ENCODE assay signal across 14 cellular contexts in the genomic region with DNA sequence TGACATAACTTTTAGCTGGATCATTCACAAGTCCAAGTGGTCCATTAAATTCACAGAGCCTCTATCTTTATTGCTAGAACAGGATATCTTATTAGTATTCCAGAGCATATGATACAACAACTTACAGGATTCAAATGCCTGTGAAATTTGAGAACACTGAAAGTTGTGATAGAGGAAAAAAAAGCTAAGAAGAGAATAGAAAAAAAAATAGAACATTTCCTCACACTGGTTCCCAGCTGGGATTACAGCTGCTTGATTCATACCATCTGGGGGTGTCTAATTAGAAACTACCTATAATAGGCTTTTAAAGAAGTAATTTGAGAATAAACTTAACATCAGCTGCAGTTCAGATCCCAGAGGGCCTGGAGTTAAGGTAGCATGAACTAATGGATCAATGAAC.
DNase-seq lines count a peak whose midpoint lies in the region; ATAC-seq and TF ChIP-seq lines count a peak whose summit lies in the region.
"Had no signal": no experiment of that assay in that cellular context is flagged by ENCODE, and none has a peak within 500 bp of the region (broad histone marks: within the 10 kb centered on the region; RNA-seq: fewer than 3 reads in every experiment).

No MANE protein-coding gene starts in this region.

- peak; percentile 82 for DNase-seq in DMS 273 (lab: John Stamatoyannopoulos, UW; ENCODE audit: unreplicated experiment)
- DNase-seq in NCI-H1694 treated with DMSO at 0.1 percent for 48 hours (lab: John Stamatoyannopoulos, UW) = peak; percentile 59
- DNase-seq in NCI-H524 treated with DMSO at 0.1 percent for 48 hours (lab: John Stamatoyannopoulos, UW) = peak; percentile 98
- peak; percentile 72 for DNase-seq in left kidney (ENCODE audit: low read depth, low spot score)
- no peak for DNase-seq in activated effector memory CD4-positive, alpha-beta T cell treated with anti-CD3 and anti-CD28 coated beads, Interleukin-2, amount 50 U/mL, for 16 hours
- DNase-seq in transverse colon = no peak
- DNase-seq: CD4-positive, alpha-beta T cell; COR-L47; NCI-H2029; NCI-H774; Peyer's patch; T-cell had no signal

- no peak for TF ChIP-seq POLR2A in transverse colon (IDR thresholded peaks at IDR 0.05)

- no peak overlapping the region for H3K27ac ChIP-seq in transverse colon
- H3K27ac ChIP-seq: BLaER1, Peyer's patch had no signal

- no peaks in the 10 kb centered on the region for H3K27me3 ChIP-seq in transverse colon
- H3K27me3 ChIP-seq: BLaER1, Peyer's patch had no signal

- H3K36me3 ChIP-seq in transverse colon = no peaks in the 10 kb centered on the region
- H3K36me3 ChIP-seq: BLaER1, Peyer's patch had no signal

- TF ChIP-seq EP300 in transverse colon (IDR thresholded peaks at IDR 0.05; ENCODE audit: low read depth) = no peak

- H3K4me3 ChIP-seq in transverse colon = no peak overlapping the region
- H3K4me3 ChIP-seq: BLaER1, Peyer's patch had no signal

- ATAC-seq in HG02852 (IDR thresholded peaks at IDR 0.05; ENCODE audit: unreplicated experiment) = no peak
- ATAC-seq: T-cell had no signal

- no peaks in the 10 kb centered on the region for H3K9me3 ChIP-seq in transverse colon
- H3K9me3 ChIP-seq: Peyer's patch had no signal

- no peaks in the 10 kb centered on the region for H3K4me1 ChIP-seq in transverse colon
- H3K4me1 ChIP-seq: Peyer's patch had no signal

- in situ Hi-C loops in transverse colon (cut with MboI; ENCODE audit: low pct_ligation_motif_present in 1 of 4, low pct_unique_long_range_greater_than_20kb in 1 of 4, low sequenced_read_pairs in 3 of 4) = no loop called here

- no peak for TF ChIP-seq CTCF in transverse colon (IDR thresholded peaks at IDR 0.05)

- intact Hi-C loops in transverse colon (cut with DNase I; ENCODE audit: low total_unique reads) = no loop called here

Comparison
In these comparisons a context has a peak if more than half of its experiments do, and no peak if none do; other contexts are left out.
1. DNase-seq: peak in DMS 273 (single experiment), NCI-H1694 treated with DMSO at 0.1 percent for 48 hours (single experiment), NCI-H524 treated with DMSO at 0.1 percent for 48 hours (single experiment) and left kidney (single experiment); none in activated effector memory CD4-positive, alpha-beta T cell treated with anti-CD3 and anti-CD28 coated beads, Interleukin-2, amount 50 U/mL, for 16 hours (single experiment) and transverse colon (single experiment).